Comparison of ENCODE assay signal across 9 cellular contexts in genomic region chr17:75088902-75089417, GRCh38. TPM values are rescaled to one million over a fixed set of nuclear protein-coding genes. Genes with fewer than 3 reads are reported as not detected.
DNase-seq lines count a peak whose midpoint lies in the region; ATAC-seq and TF ChIP-seq lines count a peak whose summit lies in the region.
"Had no signal": no experiment of that assay in that cellular context is flagged by ENCODE, and none has a peak within 500 bp of the region (broad histone marks: within the 10 kb centered on the region; RNA-seq: fewer than 3 reads in every experiment).

No MANE protein-coding gene starts in this region.

- H3K27me3 ChIP-seq in esophagus squamous epithelium: no peaks in the 10 kb centered on the region

- peak overlapping the region; percentile 50 to 71 (median 68) for H3K4me3 ChIP-seq in esophagus squamous epithelium

- H3K4me3 Mint-ChIP-seq in progenitor cell of endocrine pancreas (ENCODE audit: low read depth): peak overlapping the region; percentile 81

- H3K4me1 Mint-ChIP-seq in progenitor cell of endocrine pancreas (ENCODE audit: low read depth): peaks cover 21% of the 10 kb centered on the region

- no peaks in the 10 kb centered on the region for H3K9me3 Mint-ChIP-seq in progenitor cell of endocrine pancreas (ENCODE audit: low read depth)

- TF ChIP-seq POLR2A in esophagus squamous epithelium (IDR thresholded peaks at IDR 0.05): peak in 1 of 4 donors; percentile 44

- peak; percentile 44 for DNase-seq in GM03348 (ENCODE audit: low spot score)
- DNase-seq in RKO (ENCODE audit: low spot score): peak; percentile 79
- DNase-seq in esophagus squamous epithelium (lab: John Stamatoyannopoulos, UW): no peak
- DNase-seq in progenitor cell of endocrine pancreas (ENCODE audit: low spot score, unreplicated experiment): no peak
- DNase-seq in NCI-H446 treated with DMSO at 0.1 percent for 48 hours (lab: John Stamatoyannopoulos, UW): no peak
- no peak for DNase-seq in activated CD4-positive, CD25-positive, alpha-beta regulatory T cell treated with anti-CD3 and anti-CD28 coated beads, Interleukin-2, amount 50 U/mL, for 72 hours
- DNase-seq in NCI-H146 treated with DMSO at 0.1 percent for 48 hours (lab: John Stamatoyannopoulos, UW; ENCODE audit: unreplicated experiment): no peak
- DNase-seq: stimulated activated CD4-positive, alpha-beta T cell treated with anti-CD3 and anti-CD28 coated beads, Interleukin-2, amount 100 ng/mL, for 24 hours had no signal

- H3K9me3 ChIP-seq in esophagus squamous epithelium: no peaks in the 10 kb centered on the region

- H3K4me1 ChIP-seq in esophagus squamous epithelium: peaks cover 51 to 90% (median 64%) of the 10 kb centered on the region in 3 donors

- no peaks in the 10 kb centered on the region for H3K36me3 ChIP-seq in esophagus squamous epithelium

- WGBS in esophagus squamous epithelium, 2 donors: 40 to 45% methylated on average over 1 to 2 of the region's 2 CpGs

- intact Hi-C loops in esophagus squamous epithelium (cut with DNase I): no loop called here

- no peaks in the 10 kb centered on the region for H3K27me3 Mint-ChIP-seq in progenitor cell of endocrine pancreas

- no peak for TF ChIP-seq CTCF in esophagus squamous epithelium (IDR thresholded peaks at IDR 0.05)
- no peak for TF ChIP-seq CTCF in progenitor cell of endocrine pancreas (IDR thresholded peaks at IDR 0.05; ENCODE audit: unreplicated experiment)

- no peaks in the 10 kb centered on the region for H3K36me3 Mint-ChIP-seq in progenitor cell of endocrine pancreas (ENCODE audit: insufficient read depth)

- H3K27ac Mint-ChIP-seq in progenitor cell of endocrine pancreas: no peak overlapping the region

- ATAC-seq in HG03139 (IDR thresholded peaks at IDR 0.05; ENCODE audit: unreplicated experiment): no peak

- H3K27ac ChIP-seq in esophagus squamous epithelium: peak overlapping the region; percentile 92 to 94 (median 92)

RNA-seq across cellular contexts. Expression of gene SLC16A5, which starts 1.2 kb away (rescaled TPM):
- total RNA-seq in esophagus squamous epithelium: 10 to 100 TPM; 13.4 to 22.9 (median 17.4) TPM
- 16.0 and 16.9 TPM in 2 replicates for total RNA-seq in progenitor cell of endocrine pancreas

RNA-seq across cellular contexts. Expression of gene ARMC7, which starts 20.8 kb away (rescaled TPM):
- total RNA-seq in esophagus squamous epithelium: 1 to 10 TPM; 4.0 to 9.1 (median 5.3) TPM
- total RNA-seq in progenitor cell of endocrine pancreas: 16.7 and 16.9 TPM in 2 replicates

RNA-seq across cellular contexts. Expression of gene KCTD2, which starts 41.9 kb away (rescaled TPM):
- total RNA-seq in esophagus squamous epithelium: 10 to 100 TPM; 11.5 to 17.6 (median 14.2) TPM
- total RNA-seq in progenitor cell of endocrine pancreas: 24.9 and 27.1 TPM in 2 replicates

RNA-seq across cellular contexts. Expression of gene ATP5PD, which starts 42.2 kb away (rescaled TPM):
- 100 to 1,000 TPM; 252 to 300 (median 277) TPM for total RNA-seq in esophagus squamous epithelium
- total RNA-seq in progenitor cell of endocrine pancreas: 160 and 163 TPM in 2 replicates

RNA-seq across cellular contexts. Expression of gene NT5C, which starts 42.6 kb away (rescaled TPM):
- total RNA-seq in esophagus squamous epithelium: 10 to 100 TPM; 81.7 to 97.5 (median 88.4) TPM
- 53.3 and 58.8 TPM in 2 replicates for total RNA-seq in progenitor cell of endocrine pancreas

Comparison
In these comparisons a context has a peak if more than half of its experiments do, and no peak if none do; other contexts are left out.
1. DNase-seq: peak in GM03348 (single experiment) and RKO (single experiment); none in esophagus squamous epithelium (single experiment), progenitor cell of endocrine pancreas (single experiment), NCI-H446 treated with DMSO at 0.1 percent for 48 hours (single experiment), activated CD4-positive, CD25-positive, alpha-beta regulatory T cell treated with anti-CD3 and anti-CD28 coated beads, Interleukin-2, amount 50 U/mL, for 72 hours (single experiment) and NCI-H146 treated with DMSO at 0.1 percent for 48 hours (single experiment).